In genomic region chrX:129981207-129981553, GRCh38 we compare ENCODE assay signal across 10 cellular contexts. TPM values are rescaled to one million over a fixed set of nuclear protein-coding genes. Genes with fewer than 3 reads are reported as not detected.
A peak's percentile ranks its signal among the peaks of the same experiment; 100 is the strongest.
DNase-seq lines count a peak whose midpoint lies in the region; ATAC-seq, FAIRE-seq and TF ChIP-seq lines count a peak whose summit lies in the region.
"Had no signal": no experiment of that assay in that cellular context is flagged by ENCODE, and none has a peak within 500 bp of the region (broad histone marks: within the 10 kb centered on the region; RNA-seq: fewer than 3 reads in every experiment).

No MANE protein-coding gene starts in this region.

- peaks cover 0 to 1% (median 0%) of the 10 kb centered on the region in 5 donors for H3K9me3 Mint-ChIP-seq in CD8-positive, alpha-beta memory T cell
- no peaks in the 10 kb centered on the region for H3K9me3 Mint-ChIP-seq in endothelial cell (ENCODE audit: unreplicated experiment)

- intact Hi-C loops in ovary (cut with DNase I): no loop called here

- peak overlapping the region; percentile 41 for H3K4me3 ChIP-seq in CD8-positive, alpha-beta memory T cell (ENCODE audit: low read length)
- H3K4me3 ChIP-seq in KMS-11 (IDR thresholded peaks at IDR 0.05; ENCODE audit: insufficient read depth, low read depth, low read length): no peak overlapping the region
- peak overlapping the region; percentile 40 for H3K4me3 ChIP-seq in ovary

- no peak overlapping the region; the same call in 1 of the 2 replicates for H3K9ac ChIP-seq in KMS-11

- H3K36me3 ChIP-seq in CD8-positive, alpha-beta memory T cell (ENCODE audit: insufficient read depth, low read length): no peaks in the 10 kb centered on the region
- H3K36me3 ChIP-seq in KMS-11 (ENCODE audit: insufficient read depth) (no peaks in the 10 kb centered on the region), ovary (no peaks in the 10 kb centered on the region)

- H3K4me2 ChIP-seq in KMS-11: peak overlapping the region; percentile 54; the same call in 1 of the 2 replicates

- H3K36me3 Mint-ChIP-seq in CD8-positive, alpha-beta memory T cell: peaks cover 0 to 2% (median 0%) of the 10 kb centered on the region in 3 donors
- H3K36me3 Mint-ChIP-seq in endothelial cell (ENCODE audit: low read depth, unreplicated experiment): no peaks in the 10 kb centered on the region

- H4K20me1 ChIP-seq in KMS-11 (ENCODE audit: insufficient read depth): no peaks in the 10 kb centered on the region

- DNase-seq in CD8-positive, alpha-beta memory T cell: no peak
- DNase-seq in endothelial cell (ENCODE audit: low spot score) (no peak), ovary (no peak), NCI-H510A (lab: John Stamatoyannopoulos, UW) (no peak), SKM-1 treated with dmso at 0.1 percent for 144 hours (lab: John Stamatoyannopoulos, UW; ENCODE audit: unreplicated experiment) (no peak), HTR-8/SVneo (ENCODE audit: insufficient read length, low spot score) (no peak)
- DNase-seq: stimulated activated CD4-positive, alpha-beta T cell treated with anti-CD3 and anti-CD28 coated beads, Interleukin-4, amount 100 ng/mL, for 24 hours had no signal

- 34 to 48% (median 48%) methylated on average over 17 of the region's 17 CpGs for WGBS in ovary, 3 donors

- no peak for TF ChIP-seq CTCF in KMS-11 (conservative IDR thresholded peaks at IDR 0.05; ENCODE audit: low read depth, low read length)
- no peak for TF ChIP-seq CTCF in endothelial cell (IDR thresholded peaks at IDR 0.05; ENCODE audit: unreplicated experiment)
- TF ChIP-seq CTCF in ovary (IDR thresholded peaks at IDR 0.05): no peak

- peak overlapping the region; percentile 47; the same call in 1 of the 2 replicates for H2AFZ ChIP-seq in KMS-11 (ENCODE audit: low read depth)

- no peak overlapping the region for H3K4me3 Mint-ChIP-seq in CD8-positive, alpha-beta memory T cell
- H3K4me3 Mint-ChIP-seq in endothelial cell (ENCODE audit: unreplicated experiment): peak overlapping the region; percentile 85

- POLR2A ChIA-PET in CD8-positive, alpha-beta memory T cell (lab: Charles Lee): interaction anchor here (0.7 to 1.0 kb wide), 2 partner anchors 20 to 261 kb away, joined by 4 read pairs; no protein-coding TSS in a partner anchor

- FAIRE-seq in HTR-8/SVneo (lab: Jason Lieb, UNC): no peak
- FAIRE-seq: colon had no signal

- no peaks in the 10 kb centered on the region for H3K4me1 ChIP-seq in CD8-positive, alpha-beta memory T cell (ENCODE audit: insufficient read depth, low read length)
- H3K4me1 ChIP-seq in KMS-11 (ENCODE audit: low read depth, poor library complexity, severe bottlenecking) (peaks cover 2% of the 10 kb centered on the region), ovary (ENCODE audit: insufficient read depth) (peaks cover 1% of the 10 kb centered on the region)

- peaks cover 15 to 32% (median 18%) of the 10 kb centered on the region in 3 donors for H3K4me1 Mint-ChIP-seq in CD8-positive, alpha-beta memory T cell
- H3K4me1 Mint-ChIP-seq in endothelial cell (ENCODE audit: unreplicated experiment): peaks cover 27% of the 10 kb centered on the region

- ATAC-seq in HG03097 (IDR thresholded peaks at IDR 0.05; ENCODE audit: low FRiP score, unreplicated experiment): no peak

- H3K27me3 Mint-ChIP-seq in CD8-positive, alpha-beta memory T cell: no peaks in the 10 kb centered on the region
- peaks cover 1% of the 10 kb centered on the region for H3K27me3 Mint-ChIP-seq in endothelial cell (ENCODE audit: unreplicated experiment)

- no peaks in the 10 kb centered on the region for H3K9me3 ChIP-seq in CD8-positive, alpha-beta memory T cell (ENCODE audit: low read length)
- H3K9me3 ChIP-seq in ovary: no peaks in the 10 kb centered on the region

- CTCF ChIA-PET in CD8-positive, alpha-beta memory T cell (lab: Charles Lee): interaction anchor here (1.1 kb wide), 1 partner anchor 9 kb away, joined by 3 read pairs; no protein-coding TSS in a partner anchor

- H3K27ac Mint-ChIP-seq in CD8-positive, alpha-beta memory T cell: peak overlapping the region in 3 of 8 donors; percentile 14 to 64 (median 63)
- no peak overlapping the region for H3K27ac Mint-ChIP-seq in endothelial cell (ENCODE audit: unreplicated experiment)

- no peaks in the 10 kb centered on the region for H3K79me2 ChIP-seq in KMS-11 (ENCODE audit: insufficient read depth, low read depth)

- no peaks in the 10 kb centered on the region for H3K27me3 ChIP-seq in CD8-positive, alpha-beta memory T cell (ENCODE audit: insufficient read depth, low read length, poor library complexity, severe bottlenecking)
- H3K27me3 ChIP-seq in KMS-11 (ENCODE audit: insufficient read depth, low read depth) (0 out of 2 replicates have a peak, but pooled peaks cover 4% of the 10 kb centered on the region), ovary (no peaks in the 10 kb centered on the region)

- TF ChIP-seq POLR2A in ovary (IDR thresholded peaks at IDR 0.05): no peak

- TF ChIP-seq EP300 in ovary (IDR thresholded peaks at IDR 0.05): no peak

- no peak overlapping the region for H3K27ac ChIP-seq in CD8-positive, alpha-beta memory T cell (ENCODE audit: low read depth, low read length)
- H3K27ac ChIP-seq in KMS-11 (no peak overlapping the region), ovary (peak overlapping the region; percentile 88 to 92)

RNA-seq across cellular contexts. Expression of gene BCORL1, which starts 1.3 kb away (rescaled TPM):
- total RNA-seq in CD8-positive, alpha-beta memory T cell: 10 to 100 TPM; 10.7 to 12.1 TPM
- polyA plus RNA-seq in CD8-positive, alpha-beta memory T cell: 2.7 TPM
- total RNA-seq in endothelial cell (ENCODE audit: unreplicated experiment) (34.0 TPM), ovary (10 to 100 TPM in 5 of 7 donors, 1 to 10 TPM in 2; 3.3 to 45.1 (median 24.1) TPM)
- polyA plus RNA-seq in ovary: 1 to 10 TPM; 6.1 to 9.3 TPM

Comparison
In these comparisons a context has a peak if more than half of its experiments do, and no peak if none do; other contexts are left out.
1. H3K27ac ChIP-seq: peak in ovary (2 of 2); none in CD8-positive, alpha-beta memory T cell (single experiment) and KMS-11 (single experiment).